ENCODE assay signal across 8 cellular contexts in the genomic region with DNA sequence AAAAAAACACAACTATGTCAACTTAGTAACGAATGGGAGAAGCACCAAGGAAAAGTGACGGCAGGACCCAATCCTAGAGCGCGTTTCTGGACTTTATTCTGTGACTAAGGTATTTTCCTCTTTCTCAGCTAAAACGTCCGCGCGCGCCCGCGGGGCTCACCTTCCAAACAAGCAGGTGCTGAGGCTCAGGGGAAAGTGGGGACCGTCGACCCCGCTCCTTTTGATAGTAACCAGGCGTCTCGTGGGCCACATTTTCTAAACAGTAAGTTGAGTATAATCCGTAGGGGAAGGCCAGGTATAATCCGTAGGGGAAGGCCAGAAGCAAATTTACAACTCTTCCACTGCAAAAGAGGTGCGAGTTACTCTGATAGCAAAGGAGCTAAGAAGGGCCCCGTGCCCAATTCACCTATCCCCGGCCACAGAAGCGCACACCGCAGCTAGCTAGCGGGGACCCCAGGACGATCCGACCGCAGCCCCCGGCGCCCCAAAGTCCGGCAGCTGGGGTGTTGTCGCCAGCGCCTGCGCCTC. TPM values are rescaled to one million over a fixed set of nuclear protein-coding genes. Genes with fewer than 3 reads are reported as not detected.
DNase-seq lines count a peak whose midpoint lies in the region; ATAC-seq and TF ChIP-seq lines count a peak whose summit lies in the region.

No MANE protein-coding gene starts in this region.

- CTCF ChIA-PET in activated CD4-positive, alpha-beta T cell treated with anti-CD3 and anti-CD28 coated beads for 36 hours (lab: Charles Lee), result interaction anchor here (0.6 to 2.3 kb wide), 6 partner anchors 9 to 53 kb away, joined by 3 to 10 read pairs (median 4); no protein-coding TSS in a partner anchor

- peak overlapping the region; percentile 90 for H3K27ac Mint-ChIP-seq in activated CD4-positive, alpha-beta T cell treated with anti-CD3 and anti-CD28 coated beads for 36 hours

- DNase-seq in activated CD4-positive, alpha-beta T cell treated with anti-CD3 and anti-CD28 coated beads for 36 hours, result peak; percentile 49
- DNase-seq in activated CD4-positive, alpha-beta T cell treated with anti-CD3 and anti-CD28 coated beads, Interleukin-2, amount 50 U/mL, for 4 hours, result no peak
- DNase-seq in fibroblast of peridontal ligament (ENCODE audit: extremely low read depth), result peak; percentile 10
- no peak for DNase-seq in prostate gland (ENCODE audit: low spot score)
- DNase-seq in H4 (ENCODE audit: low spot score), result no peak
- DNase-seq in SIG-M5 treated with dmso at 0.1 percent for 504 hours (lab: John Stamatoyannopoulos, UW; ENCODE audit: unreplicated experiment), result no peak

- no peaks in the 10 kb centered on the region for H3K9me3 ChIP-seq in prostate gland

- H3K36me3 Mint-ChIP-seq in activated CD4-positive, alpha-beta T cell treated with anti-CD3 and anti-CD28 coated beads for 36 hours (ENCODE audit: low read depth), result peaks cover 47% of the 10 kb centered on the region

- H3K4me1 Mint-ChIP-seq in activated CD4-positive, alpha-beta T cell treated with anti-CD3 and anti-CD28 coated beads for 36 hours, result peaks cover 27% of the 10 kb centered on the region

- H3K27me3 ChIP-seq in prostate gland (replicated peaks; ENCODE audit: insufficient read depth), result peaks cover 5% of the 10 kb centered on the region

- intact Hi-C loops in activated CD4-positive, alpha-beta T cell treated with anti-CD3 and anti-CD28 coated beads for 36 hours (cut with DNase I, micrococcal nuclease), result loop anchor here in 1 of 2 experiments (5.0 kb wide), 1 partner anchor 87 kb away; no protein-coding TSS in a partner anchor
- intact Hi-C loops in prostate gland (cut with DNase I), result no loop called here

- TF ChIP-seq CTCF in VCaP (conservative IDR thresholded peaks at IDR 0.05) (no peak), prostate gland (IDR thresholded peaks at IDR 0.05) (no peak)

- peak overlapping the region; percentile 61; the same call in 1 of the 2 replicates for H3K27ac ChIP-seq in VCaP
- no peak overlapping the region for H3K27ac ChIP-seq in prostate gland

- no peaks in the 10 kb centered on the region for H3K9me3 Mint-ChIP-seq in activated CD4-positive, alpha-beta T cell treated with anti-CD3 and anti-CD28 coated beads for 36 hours (ENCODE audit: low read depth)

- TF ChIP-seq POLR2A in prostate gland (IDR thresholded peaks at IDR 0.05), result no peak

- no peaks in the 10 kb centered on the region for H3K36me3 ChIP-seq in prostate gland

- H3K4me1 ChIP-seq in prostate gland (replicated peaks), result peaks cover 5% of the 10 kb centered on the region

- POLR2A ChIA-PET in activated CD4-positive, alpha-beta T cell treated with anti-CD3 and anti-CD28 coated beads for 36 hours (lab: Charles Lee), result interaction anchor here (1.4 kb wide), 1 partner anchor 30 kb away, joined by 3 read pairs; no protein-coding TSS in a partner anchor

- H3K27me3 Mint-ChIP-seq in activated CD4-positive, alpha-beta T cell treated with anti-CD3 and anti-CD28 coated beads for 36 hours, result peaks cover 13% of the 10 kb centered on the region

- H3K4me3 ChIP-seq in prostate gland, result peak overlapping the region; percentile 37 to 48

- no peak for ATAC-seq in activated CD4-positive, alpha-beta T cell treated with anti-CD3 and anti-CD28 coated beads for 36 hours
- no peak for ATAC-seq in GM19455 (IDR thresholded peaks at IDR 0.05; ENCODE audit: unreplicated experiment)

- 4% methylated on average over 33 of the region's 33 CpGs for WGBS in prostate gland

- H3K4me3 Mint-ChIP-seq in activated CD4-positive, alpha-beta T cell treated with anti-CD3 and anti-CD28 coated beads for 36 hours, result peak overlapping the region; percentile 93

RNA-seq across cellular contexts. Expression of gene MKI67, which starts 0.7 kb away (rescaled TPM):
- 100 to 1,000 TPM; 234 to 244 TPM for total RNA-seq in activated CD4-positive, alpha-beta T cell treated with anti-CD3 and anti-CD28 coated beads for 36 hours
- total RNA-seq in prostate gland, result 1 to 10 TPM; 2.0 to 2.9 TPM
- total RNA-seq in H4 (2014; rRNA removed; shearing (Covaris generic)), result 19.2 and 33.3 TPM in 2 replicates

Comparison
In these comparisons a context has a peak if more than half of its experiments do, and no peak if none do; other contexts are left out.
1. DNase-seq: peak in activated CD4-positive, alpha-beta T cell treated with anti-CD3 and anti-CD28 coated beads for 36 hours (single experiment) and fibroblast of peridontal ligament (single experiment); none in activated CD4-positive, alpha-beta T cell treated with anti-CD3 and anti-CD28 coated beads, Interleukin-2, amount 50 U/mL, for 4 hours (0 of 2), prostate gland (single experiment), H4 (single experiment) and SIG-M5 treated with dmso at 0.1 percent for 504 hours (single experiment).